ENCODE assay signal across 1 cellular context in the genomic region with DNA sequence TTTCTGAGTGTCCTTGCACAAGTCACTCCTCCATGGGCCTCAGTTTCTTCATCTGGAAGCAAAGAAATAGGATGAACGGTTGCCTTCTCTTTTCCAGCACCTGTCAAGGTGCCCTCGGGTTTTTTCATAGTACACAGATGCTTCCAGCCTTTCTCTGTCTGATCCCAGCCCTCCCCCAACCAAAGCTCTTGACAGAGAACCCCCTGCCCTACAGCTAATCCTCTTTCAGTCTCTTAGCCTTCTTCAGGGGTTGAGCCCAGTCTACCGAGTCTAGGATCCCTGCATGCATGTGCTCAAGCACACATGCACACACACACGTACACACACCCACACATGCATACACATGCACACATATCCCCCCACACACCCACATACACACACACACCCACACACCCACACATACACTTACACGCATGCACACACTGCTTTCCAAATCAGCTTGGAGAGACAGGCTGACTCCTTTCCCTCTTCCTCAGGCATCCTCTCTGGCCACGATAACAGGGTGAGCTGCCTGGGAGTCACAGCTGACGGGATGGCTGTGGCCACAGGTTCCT.
TF ChIP-seq lines count a peak whose summit lies in the region.

No MANE protein-coding gene starts in this region.

TF ChIP-seq in HepG2, 621 proteins besides CTCF, POLR2A, EP300 and RAD21:
- TF ChIP-seq, protein P1, sequence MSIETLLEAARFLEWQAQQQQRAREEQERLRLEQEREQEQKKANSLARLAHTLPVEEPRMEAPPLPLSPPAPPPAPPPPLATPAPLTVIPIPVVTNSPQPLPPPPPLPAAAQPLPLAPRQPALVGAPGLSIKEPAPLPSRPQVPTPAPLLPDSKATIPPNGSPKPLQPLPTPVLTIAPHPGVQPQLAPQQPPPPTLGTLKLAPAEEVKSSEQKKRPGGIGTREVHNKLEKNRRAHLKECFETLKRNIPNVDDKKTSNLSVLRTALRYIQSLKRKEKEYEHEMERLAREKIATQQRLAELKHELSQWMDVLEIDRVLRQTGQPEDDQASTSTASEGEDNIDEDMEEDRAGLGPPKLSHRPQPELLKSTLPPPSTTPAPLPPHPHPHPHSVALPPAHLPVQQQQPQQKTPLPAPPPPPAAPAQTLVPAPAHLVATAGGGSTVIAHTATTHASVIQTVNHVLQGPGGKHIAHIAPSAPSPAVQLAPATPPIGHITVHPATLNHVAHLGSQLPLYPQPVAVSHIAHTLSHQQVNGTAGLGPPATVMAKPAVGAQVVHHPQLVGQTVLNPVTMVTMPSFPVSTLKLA (IDR thresholded peaks at IDR 0.05) = peak; percentile 52
- no peak for TF ChIP-seq FOXC1 (CRISPR knock-in tag; IDR thresholded peaks at IDR 0.05; ENCODE audit: borderline replicate concordance)
